In genomic region chr1:16915627-16915973, GRCh38 we compare ENCODE assay signal across 7 cellular contexts. TPM values are rescaled to one million over a fixed set of nuclear protein-coding genes. Genes with fewer than 3 reads are reported as not detected.
A peak's percentile ranks its signal among the peaks of the same experiment; 100 is the strongest.
DNase-seq lines count a peak whose midpoint lies in the region; ATAC-seq and TF ChIP-seq lines count a peak whose summit lies in the region.

No MANE protein-coding gene starts in this region.

- H3K4me3 Mint-ChIP-seq in CD8-positive, alpha-beta T cell: peak overlapping the region; percentile 82
- peak overlapping the region; percentile 86 for H3K4me3 Mint-ChIP-seq in activated CD8-positive, alpha-beta T cell treated with anti-CD3 and anti-CD28 coated beads, Interleukin-2, amount 10 ng/mL, durations not matched to agents 7 days and 5 days

- H3K27ac Mint-ChIP-seq in CD8-positive, alpha-beta T cell: peak overlapping the region; percentile 63
- H3K27ac Mint-ChIP-seq in activated CD8-positive, alpha-beta T cell treated with anti-CD3 and anti-CD28 coated beads, Interleukin-2, amount 10 ng/mL, durations not matched to agents 7 days and 5 days: no peak overlapping the region

- H3K9ac ChIP-seq in GM23248: no peak overlapping the region
- no peak overlapping the region for H3K9ac ChIP-seq in smooth muscle cell (ENCODE audit: low read depth)

- 69 to 73% methylated on average over 4 of the region's 4 CpGs for WGBS in GM23248 (ENCODE audit: low coverage in 1 of 2, low lambda C conversion rate in 2 of 2, missing lambda C conversion rate in 2 of 2), 2 experiments
- 88% methylated on average over 4 of the region's 4 CpGs for WGBS in smooth muscle cell (ENCODE audit: low lambda C conversion rate)

- H3F3A ChIP-seq in GM23248 (ENCODE audit: insufficient read depth) (peaks cover 4% of the 10 kb centered on the region; the same call in 1 of the 2 replicates), smooth muscle cell (ENCODE audit: low read depth) (peaks cover 3% of the 10 kb centered on the region)

- TF ChIP-seq CTCF in CD8-positive, alpha-beta T cell (IDR thresholded peaks at IDR 0.05): no peak
- no peak for TF ChIP-seq CTCF in WERI-Rb-1 (IDR thresholded peaks at IDR 0.05; ENCODE audit: low read depth, low read length)
- no peak for TF ChIP-seq CTCF in smooth muscle cell (IDR thresholded peaks at IDR 0.05; ENCODE audit: borderline replicate concordance, insufficient read depth, poor library complexity, severe bottlenecking)

- POLR2A ChIA-PET in CD8-positive, alpha-beta T cell (lab: Charles Lee): interaction anchor here (2.0 kb wide), 1 partner anchor 10 kb away, joined by 11 read pairs; no protein-coding TSS in a partner anchor
- POLR2A ChIA-PET in activated CD8-positive, alpha-beta T cell treated with anti-CD3 and anti-CD28 coated beads, Interleukin-2, amount 10 ng/mL, durations not matched to agents 7 days and 5 days (lab: Charles Lee): interaction anchor here (3.8 kb wide), 1 partner anchor 11 kb away, joined by 24 read pairs; no protein-coding TSS in a partner anchor

- no peak overlapping the region for H3K4me2 ChIP-seq in GM23248 (ENCODE audit: unreplicated experiment)
- H3K4me2 ChIP-seq in smooth muscle cell: no peak overlapping the region

- intact Hi-C loops in CD8-positive, alpha-beta T cell (cut with DNase I, micrococcal nuclease): loop anchor here (2.0 to 10.0 kb wide), 3 partner anchors 95 to 1391 kb away; partner anchors contain the start of genes ATP13A2 (in 1 of the 2), CASP9 (in 1 of the 2), DNAJC16 (in 1 of the 2) and RCC2 (in 1 of the 2)

- DNase-seq in CD8-positive, alpha-beta T cell: no peak
- DNase-seq in GM23248 (peak; percentile 50), mesenteric fat pad (ENCODE audit: low spot score) (peak; percentile 41), WERI-Rb-1 (no peak), smooth muscle cell (lab: John Stamatoyannopoulos, UW; ENCODE audit: unreplicated experiment) (no peak)
- no peak for DNase-seq in activated CD8-positive, alpha-beta T cell treated with anti-CD3 and anti-CD28 coated beads, Interleukin-2, amount 10 ng/mL, durations not matched to agents 7 days and 5 days

- H3K79me2 ChIP-seq in GM23248 (ENCODE audit: insufficient read depth): no peaks in the 10 kb centered on the region
- no peaks in the 10 kb centered on the region for H3K79me2 ChIP-seq in smooth muscle cell (ENCODE audit: low read depth)

- no peaks in the 10 kb centered on the region for H4K20me1 ChIP-seq in GM23248 (ENCODE audit: insufficient read depth)
- no peaks in the 10 kb centered on the region for H4K20me1 ChIP-seq in smooth muscle cell (ENCODE audit: low read depth)

- peaks cover 28% of the 10 kb centered on the region for H3K4me1 ChIP-seq in CD8-positive, alpha-beta T cell (ENCODE audit: insufficient read depth, low read length)
- H3K4me1 ChIP-seq in GM23248 (ENCODE audit: insufficient read depth) (no peaks in the 10 kb centered on the region), smooth muscle cell (ENCODE audit: low read depth) (peaks cover 5% of the 10 kb centered on the region)

- no peaks in the 10 kb centered on the region for H3K9me3 ChIP-seq in CD8-positive, alpha-beta T cell (ENCODE audit: low read length)
- H3K9me3 ChIP-seq in GM23248 (ENCODE audit: low read depth) (no peaks in the 10 kb centered on the region), WERI-Rb-1 (ENCODE audit: severe bottlenecking) (no peaks in the 10 kb centered on the region), smooth muscle cell (replicated peaks; ENCODE audit: low read depth) (no peaks in the 10 kb centered on the region)

- H3K27me3 Mint-ChIP-seq in CD8-positive, alpha-beta T cell (ENCODE audit: low read depth): no peaks in the 10 kb centered on the region
- no peaks in the 10 kb centered on the region for H3K27me3 Mint-ChIP-seq in activated CD8-positive, alpha-beta T cell treated with anti-CD3 and anti-CD28 coated beads, Interleukin-2, amount 10 ng/mL, durations not matched to agents 7 days and 5 days (ENCODE audit: low read depth)

- CTCF ChIA-PET in CD8-positive, alpha-beta T cell (lab: Charles Lee): no interaction called here
- CTCF ChIA-PET in activated CD8-positive, alpha-beta T cell treated with anti-CD3 and anti-CD28 coated beads, Interleukin-2, amount 10 ng/mL, durations not matched to agents 7 days and 5 days (lab: Charles Lee): no interaction called here

- peaks cover 25% of the 10 kb centered on the region for H3K4me1 Mint-ChIP-seq in CD8-positive, alpha-beta T cell (ENCODE audit: low read depth)
- peaks cover 25% of the 10 kb centered on the region for H3K4me1 Mint-ChIP-seq in activated CD8-positive, alpha-beta T cell treated with anti-CD3 and anti-CD28 coated beads, Interleukin-2, amount 10 ng/mL, durations not matched to agents 7 days and 5 days (ENCODE audit: low read depth)

- H3K36me3 ChIP-seq in CD8-positive, alpha-beta T cell (ENCODE audit: insufficient read depth, low read length): no peaks in the 10 kb centered on the region
- no peaks in the 10 kb centered on the region for H3K36me3 ChIP-seq in GM23248 (ENCODE audit: low read depth)
- H3K36me3 ChIP-seq in WERI-Rb-1: no peaks in the 10 kb centered on the region
- H3K36me3 ChIP-seq in smooth muscle cell (ENCODE audit: low read depth): no peaks in the 10 kb centered on the region

- no peaks in the 10 kb centered on the region for H3K27me3 ChIP-seq in CD8-positive, alpha-beta T cell (ENCODE audit: insufficient read depth, low read length)
- H3K27me3 ChIP-seq in GM23248 (replicated peaks; ENCODE audit: insufficient read depth) (no peaks in the 10 kb centered on the region), WERI-Rb-1 (ENCODE audit: insufficient read depth, low read depth, severe bottlenecking) (no peaks in the 10 kb centered on the region), smooth muscle cell (ENCODE audit: low read depth) (no peaks in the 10 kb centered on the region)

- no peak for ATAC-seq in CD8-positive, alpha-beta T cell
- no peak for ATAC-seq in activated CD8-positive, alpha-beta T cell treated with anti-CD3 and anti-CD28 coated beads, Interleukin-2, amount 10 ng/mL, durations not matched to agents 7 days and 5 days
- no peak for ATAC-seq in HG03095 (IDR thresholded peaks at IDR 0.05; ENCODE audit: unreplicated experiment)

- H3K4me3 ChIP-seq in CD8-positive, alpha-beta T cell (ENCODE audit: low read depth, low read length): no peak overlapping the region
- H3K4me3 ChIP-seq in GM23248: no peak overlapping the region
- no peak overlapping the region for H3K4me3 ChIP-seq in WERI-Rb-1 (ENCODE audit: low read depth, low read length)
- no peak overlapping the region for H3K4me3 ChIP-seq in smooth muscle cell

- H3K36me3 Mint-ChIP-seq in CD8-positive, alpha-beta T cell: no peaks in the 10 kb centered on the region
- no peaks in the 10 kb centered on the region for H3K36me3 Mint-ChIP-seq in activated CD8-positive, alpha-beta T cell treated with anti-CD3 and anti-CD28 coated beads, Interleukin-2, amount 10 ng/mL, durations not matched to agents 7 days and 5 days (ENCODE audit: low read depth)

- H3K9me3 Mint-ChIP-seq in CD8-positive, alpha-beta T cell: no peaks in the 10 kb centered on the region
- no peaks in the 10 kb centered on the region for H3K9me3 Mint-ChIP-seq in activated CD8-positive, alpha-beta T cell treated with anti-CD3 and anti-CD28 coated beads, Interleukin-2, amount 10 ng/mL, durations not matched to agents 7 days and 5 days (ENCODE audit: insufficient read depth)

- no peak overlapping the region for H3K27ac ChIP-seq in CD8-positive, alpha-beta T cell (ENCODE audit: low read depth, low read length)
- H3K27ac ChIP-seq in GM23248 (no peak overlapping the region), WERI-Rb-1 (no peak overlapping the region), smooth muscle cell (ENCODE audit: low read depth) (no peak overlapping the region)

- in situ Hi-C loops in GM23248 (cut with MboI): no loop called here

- H3K9me2 ChIP-seq in GM23248 (ENCODE audit: insufficient read depth): no peaks in the 10 kb centered on the region

- H2AFZ ChIP-seq in GM23248 (no peak overlapping the region), smooth muscle cell (ENCODE audit: low read depth) (no peak overlapping the region)

RNA-seq across cellular contexts. Expression of gene CROCC, which starts 6.1 kb away (rescaled TPM):
- 10 to 100 TPM; 51.2 to 54.0 TPM for total RNA-seq in CD8-positive, alpha-beta T cell
- total RNA-seq in GM23248 (2014; rRNA removed; shearing (Covaris generic)): 17.6 and 24.0 TPM in 2 replicates
- polyA plus RNA-seq in GM23248 (2016; fragmentation: Nextera tagmentation; extraction: Ambion mirVana): 5.2 and 7.0 TPM in 2 replicates
- total RNA-seq in activated CD8-positive, alpha-beta T cell treated with anti-CD3 and anti-CD28 coated beads, Interleukin-2, amount 10 ng/mL, durations not matched to agents 7 days and 5 days: 10 to 100 TPM; 31.7 to 33.1 TPM
- 14.4 TPM for total RNA-seq in mesenteric fat pad
- 7.8 and 24.0 TPM in 2 replicates for total RNA-seq in smooth muscle cell
- 19.7 and 21.4 TPM in 2 replicates for polyA plus RNA-seq in smooth muscle cell

RNA-seq across cellular contexts. Expression of gene RNU1-2, which starts 19.8 kb away (rescaled TPM):
- total RNA-seq in CD8-positive, alpha-beta T cell: 1,000 to 10,000 TPM; 3,774 to 3,852 TPM
- under 0.01 TPM in 1 of 2 replicates, not detected in the other for total RNA-seq in GM23248 (2014; rRNA removed; shearing (Covaris generic))
- polyA plus RNA-seq in GM23248 (2016; fragmentation: Nextera tagmentation; extraction: Ambion mirVana) (not detected in 2 replicates), smooth muscle cell (4.2 and 6.4 TPM in 2 replicates)
- 1,000 to 10,000 TPM; 1,730 to 2,232 TPM for total RNA-seq in activated CD8-positive, alpha-beta T cell treated with anti-CD3 and anti-CD28 coated beads, Interleukin-2, amount 10 ng/mL, durations not matched to agents 7 days and 5 days
- total RNA-seq in mesenteric fat pad (6,165 TPM), smooth muscle cell (under 0.01 TPM in 2 replicates)

Comparison
In these comparisons a context has a peak if more than half of its experiments do, and no peak if none do; other contexts are left out.
1. DNase-seq: peak in GM23248 (single experiment) and mesenteric fat pad (single experiment); none in CD8-positive, alpha-beta T cell (0 of 7), activated CD8-positive, alpha-beta T cell treated with anti-CD3 and anti-CD28 coated beads, Interleukin-2, amount 10 ng/mL, durations not matched to agents 7 days and 5 days (single experiment), WERI-Rb-1 (single experiment) and smooth muscle cell (single experiment).
2. RNA of gene RNU1-2, which starts 19.8 kb away (total RNA-seq): 6,165 TPM in mesenteric fat pad (single experiment), 3,774 to 3,852 TPM in CD8-positive, alpha-beta T cell and 1,730 to 2,232 TPM in activated CD8-positive, alpha-beta T cell treated with anti-CD3 and anti-CD28 coated beads, Interleukin-2, amount 10 ng/mL, durations not matched to agents 7 days and 5 days; under 0.01 TPM in GM23248 and under 0.01 TPM in smooth muscle cell; every median in the first group is over 1,000 times any median in the second.